In genomic region chr11:69906453-69906907, GRCh38 we compare ENCODE assay signal across 16 cellular contexts.
"Had no signal": no experiment of that assay in that cellular context is flagged by ENCODE, and none has a peak within 500 bp of the region (broad histone marks: within the 10 kb centered on the region; RNA-seq: fewer than 3 reads in every experiment).

No MANE protein-coding gene starts in this region.

- FAIRE-seq: colon, endometrium, islet of Langerhans had no signal

- ATAC-seq: gastroesophageal sphincter; left lung; natural killer cell; stimulated activated naive B cell treated with anti-CD40 and anti-IgM and Interleukin-4, amounts not matched to agents 10 μg/mL and 1 μg/mL and 100 μg/mL, for 72 hours had no signal

- H3K27me3 ChIP-seq: thyroid gland, uterus had no signal

- H3K4me3 ChIP-seq: gastroesophageal sphincter, heart right ventricle, left lung, thyroid gland, uterus had no signal

- DNase-seq: activated CD4-positive, CD25-positive, alpha-beta regulatory T cell treated with anti-CD3 and anti-CD28 coated beads, Interleukin-2, amount 50 U/mL, for 72 hours; activated naive CD4-positive, alpha-beta T cell treated with anti-CD3 and anti-CD28 coated beads, Interleukin-2, amount 10 ng/mL, durations not matched to agents 7 days and 5 days; heart right ventricle; natural killer cell; stimulated activated CD4-positive, alpha-beta T cell treated with anti-CD3 and anti-CD28 coated beads, Interleukin-2, amount 100 ng/mL, for 48 hours; stimulated activated naive B cell treated with anti-CD40 and anti-IgM and Interleukin-4, amounts not matched to agents 10 μg/mL and 1 μg/mL and 100 μg/mL, for 72 hours; T-helper 9 cell; thyroid gland; uterus had no signal

- H3K27ac Mint-ChIP-seq: activated naive CD4-positive, alpha-beta T cell treated with anti-CD3 and anti-CD28 coated beads, Interleukin-2, amount 10 ng/mL, durations not matched to agents 7 days and 5 days; activated T-helper 2 cell treated with anti-CD3 and anti-CD28 coated beads, Interferon-gamma antibody, Interleukin-2, Interleukin-4, amounts not matched to agents 10 μg/mL and 5 μg/mL and 100 μg/mL, durations not matched to agents 14 hours and 24 hours and 36 hours; memory B cell; natural killer cell; stimulated activated naive B cell treated with anti-CD40 and anti-IgM and Interleukin-4, amounts not matched to agents 10 μg/mL and 1 μg/mL and 100 μg/mL, for 72 hours had no signal

- H3K9me3 Mint-ChIP-seq: activated naive CD4-positive, alpha-beta T cell treated with anti-CD3 and anti-CD28 coated beads, Interleukin-2, amount 10 ng/mL, durations not matched to agents 7 days and 5 days; activated T-helper 2 cell treated with anti-CD3 and anti-CD28 coated beads, Interferon-gamma antibody, Interleukin-2, Interleukin-4, amounts not matched to agents 10 μg/mL and 5 μg/mL and 100 μg/mL, durations not matched to agents 14 hours and 24 hours and 36 hours; memory B cell; natural killer cell; stimulated activated naive B cell treated with anti-CD40 and anti-IgM and Interleukin-4, amounts not matched to agents 10 μg/mL and 1 μg/mL and 100 μg/mL, for 72 hours had no signal

- H3K4me1 Mint-ChIP-seq: activated naive CD4-positive, alpha-beta T cell treated with anti-CD3 and anti-CD28 coated beads, Interleukin-2, amount 10 ng/mL, durations not matched to agents 7 days and 5 days; memory B cell; natural killer cell had no signal

- H3K36me3 Mint-ChIP-seq: activated naive CD4-positive, alpha-beta T cell treated with anti-CD3 and anti-CD28 coated beads, Interleukin-2, amount 10 ng/mL, durations not matched to agents 7 days and 5 days; memory B cell; natural killer cell; stimulated activated naive B cell treated with anti-CD40 and anti-IgM and Interleukin-4, amounts not matched to agents 10 μg/mL and 1 μg/mL and 100 μg/mL, for 72 hours had no signal

- H3K4me1 ChIP-seq: gastroesophageal sphincter, left lung, uterus had no signal

- H3K9me3 ChIP-seq: gastroesophageal sphincter, heart right ventricle, left lung, thyroid gland, uterus had no signal

- H3K36me3 ChIP-seq: gastroesophageal sphincter, heart right ventricle, left lung, thyroid gland, uterus had no signal

- H3K4me3 Mint-ChIP-seq: activated naive CD4-positive, alpha-beta T cell treated with anti-CD3 and anti-CD28 coated beads, Interleukin-2, amount 10 ng/mL, durations not matched to agents 7 days and 5 days; memory B cell; natural killer cell; stimulated activated naive B cell treated with anti-CD40 and anti-IgM and Interleukin-4, amounts not matched to agents 10 μg/mL and 1 μg/mL and 100 μg/mL, for 72 hours had no signal

- H3K27ac ChIP-seq: gastroesophageal sphincter, heart right ventricle, left lung, thyroid gland, uterus had no signal
